31 cellular contexts compared by ENCODE assay signal in genomic region chr12:19457561-19457960, GRCh38. TPM values are rescaled to one million over a fixed set of nuclear protein-coding genes. Genes with fewer than 3 reads are reported as not detected.
DNase-seq lines count a peak whose midpoint lies in the region; ATAC-seq, FAIRE-seq and TF ChIP-seq lines count a peak whose summit lies in the region.
"Had no signal": no experiment of that assay in that cellular context is flagged by ENCODE, and none has a peak within 500 bp of the region (broad histone marks: within the 10 kb centered on the region; RNA-seq: fewer than 3 reads in every experiment).

No MANE protein-coding gene starts in this region.

- no peaks in the 10 kb centered on the region for H3K9me3 ChIP-seq in uterus
- H3K9me3 ChIP-seq: pancreas, stomach, thyroid gland had no signal

- H3K4me3 Mint-ChIP-seq in activated CD4-positive, alpha-beta T cell treated with anti-CD3 and anti-CD28 coated beads for 36 hours: no peak overlapping the region
- no peak overlapping the region for H3K4me3 Mint-ChIP-seq in memory B cell
- H3K4me3 Mint-ChIP-seq: activated CD4-positive, alpha-beta memory T cell treated with anti-CD3 and anti-CD28 coated beads for 36 hours; brain; CD14-positive monocyte; mesothelial cell of epicardium had no signal

- H3K36me3 ChIP-seq in uterus: no peaks in the 10 kb centered on the region
- H3K36me3 ChIP-seq: pancreas, stomach, thyroid gland had no signal

- ATAC-seq in activated CD4-positive, alpha-beta T cell treated with anti-CD3 and anti-CD28 coated beads for 36 hours: no peak
- peak; percentile 50 for ATAC-seq in GM18867 (IDR thresholded peaks at IDR 0.05; ENCODE audit: unreplicated experiment)
- ATAC-seq in HG03095 (IDR thresholded peaks at IDR 0.05; ENCODE audit: unreplicated experiment): peak; percentile 73
- ATAC-seq in memory B cell (ENCODE audit: low read depth): no peak
- no peak for ATAC-seq in HG02610 (IDR thresholded peaks at IDR 0.05; ENCODE audit: unreplicated experiment)
- ATAC-seq: pancreas had no signal

- H3K9me3 Mint-ChIP-seq in activated CD4-positive, alpha-beta T cell treated with anti-CD3 and anti-CD28 coated beads for 36 hours (ENCODE audit: low read depth): no peaks in the 10 kb centered on the region
- no peaks in the 10 kb centered on the region for H3K9me3 Mint-ChIP-seq in memory B cell
- H3K9me3 Mint-ChIP-seq: activated CD4-positive, alpha-beta memory T cell treated with anti-CD3 and anti-CD28 coated beads for 36 hours; IgD-negative memory B cell; mesothelial cell of epicardium had no signal

- intact Hi-C loops in activated CD4-positive, alpha-beta T cell treated with anti-CD3 and anti-CD28 coated beads for 36 hours (cut with DNase I, micrococcal nuclease): no loop called here
- intact Hi-C loops in uterus (cut with DNase I; ENCODE audit: low total_unique reads): no loop called here

- peaks cover 33% of the 10 kb centered on the region for H3K36me3 Mint-ChIP-seq in activated CD4-positive, alpha-beta T cell treated with anti-CD3 and anti-CD28 coated beads for 36 hours (ENCODE audit: low read depth)
- peaks cover 5% of the 10 kb centered on the region for H3K36me3 Mint-ChIP-seq in memory B cell
- H3K36me3 Mint-ChIP-seq: IgD-negative memory B cell had no signal

- H3K27me3 Mint-ChIP-seq in activated CD4-positive, alpha-beta T cell treated with anti-CD3 and anti-CD28 coated beads for 36 hours: no peaks in the 10 kb centered on the region
- H3K27me3 Mint-ChIP-seq in memory B cell: no peaks in the 10 kb centered on the region
- H3K27me3 Mint-ChIP-seq: activated CD4-positive, alpha-beta memory T cell treated with anti-CD3 and anti-CD28 coated beads for 36 hours; brain; IgD-negative memory B cell had no signal

- peak overlapping the region; percentile 14 for H3K27ac Mint-ChIP-seq in activated CD4-positive, alpha-beta T cell treated with anti-CD3 and anti-CD28 coated beads for 36 hours
- H3K27ac Mint-ChIP-seq in memory B cell: peak overlapping the region; percentile 18
- H3K27ac Mint-ChIP-seq: activated CD4-positive, alpha-beta memory T cell treated with anti-CD3 and anti-CD28 coated beads for 36 hours; mesothelial cell of epicardium had no signal

- TF ChIP-seq CTCF in uterus (IDR thresholded peaks at IDR 0.05): no peak

- no peaks in the 10 kb centered on the region for H3K27me3 ChIP-seq in uterus
- H3K27me3 ChIP-seq: pancreas, stomach, thyroid gland had no signal

- no peak overlapping the region for H3K27ac ChIP-seq in uterus
- H3K27ac ChIP-seq: GM23248, pancreas, PC-9, stomach, thyroid gland had no signal

- peaks cover 61% of the 10 kb centered on the region for H3K4me1 Mint-ChIP-seq in activated CD4-positive, alpha-beta T cell treated with anti-CD3 and anti-CD28 coated beads for 36 hours
- H3K4me1 Mint-ChIP-seq in memory B cell: peaks cover 28% of the 10 kb centered on the region

- CTCF ChIA-PET in activated CD4-positive, alpha-beta T cell treated with anti-CD3 and anti-CD28 coated beads for 36 hours (lab: Charles Lee): interaction anchor here (1.2 kb wide), 1 partner anchor 12 kb away, joined by 3 read pairs; no protein-coding TSS in a partner anchor

- TF ChIP-seq POLR2A in uterus (IDR thresholded peaks at IDR 0.05) (no peak), H54 (IDR thresholded peaks at IDR 0.05; ENCODE audit: low read depth, low read length) (no peak)

- POLR2A ChIA-PET in activated CD4-positive, alpha-beta T cell treated with anti-CD3 and anti-CD28 coated beads for 36 hours (lab: Charles Lee): no interaction called here

- no peak overlapping the region for H3K4me3 ChIP-seq in uterus
- H3K4me3 ChIP-seq: GM23248, pancreas, PC-9, stomach, thyroid gland had no signal

- peaks cover 0 to 5% of the 10 kb centered on the region in 2 donors for H3K4me1 ChIP-seq in uterus

- FAIRE-seq in H54 (lab: Jason Lieb, UNC): no peak
- FAIRE-seq: GM12892, pancreas, small intestine had no signal

- no peak for DNase-seq in activated CD4-positive, alpha-beta T cell treated with anti-CD3 and anti-CD28 coated beads for 36 hours
- DNase-seq in activated CD4-positive, alpha-beta T cell treated with anti-CD3 and anti-CD28 coated beads for 48 hours: no peak
- DNase-seq in memory B cell (ENCODE audit: low spot score in 2 of 2) (no peak), uterus (no peak), H54 (ENCODE audit: insufficient read length, low spot score) (no peak)
- DNase-seq: 8988T; activated CD4-positive, alpha-beta memory T cell treated with anti-CD3 and anti-CD28 coated beads for 36 hours; activated CD4-positive, CD25-positive, alpha-beta regulatory T cell; activated gamma-delta T cell treated with Interleukin-2 at 50 U/mL for 16 hours; activated T-cell treated with anti-CD3 and anti-CD28 coated beads for 4 hours; EL; GM23248; islet precursor cell; NCI-H1092; NCI-H1694 treated with DMSO at 0.1 percent for 48 hours; NCI-H510A treated with DMSO at 0.1 percent for 48 hours; pancreas; PC-9; Right ventricle myocardium superior; small intestine; stomach; T1000; thyroid gland had no signal

RNA-seq across cellular contexts. Expression of gene AEBP2, which starts 18.3 kb away (rescaled TPM):
- 10 to 100 TPM; 44.2 to 52.9 TPM for total RNA-seq in activated CD4-positive, alpha-beta T cell treated with anti-CD3 and anti-CD28 coated beads for 36 hours
- 10 to 100 TPM; 16.7 to 95.8 (median 69.1) TPM for total RNA-seq in uterus

Comparison
In these comparisons a context has a peak if more than half of its experiments do, and no peak if none do; other contexts are left out.
1. ATAC-seq: peak in GM18867 (single experiment) and HG03095 (single experiment); none in activated CD4-positive, alpha-beta T cell treated with anti-CD3 and anti-CD28 coated beads for 36 hours (single experiment), memory B cell (single experiment) and HG02610 (single experiment).